In the genomic region with DNA sequence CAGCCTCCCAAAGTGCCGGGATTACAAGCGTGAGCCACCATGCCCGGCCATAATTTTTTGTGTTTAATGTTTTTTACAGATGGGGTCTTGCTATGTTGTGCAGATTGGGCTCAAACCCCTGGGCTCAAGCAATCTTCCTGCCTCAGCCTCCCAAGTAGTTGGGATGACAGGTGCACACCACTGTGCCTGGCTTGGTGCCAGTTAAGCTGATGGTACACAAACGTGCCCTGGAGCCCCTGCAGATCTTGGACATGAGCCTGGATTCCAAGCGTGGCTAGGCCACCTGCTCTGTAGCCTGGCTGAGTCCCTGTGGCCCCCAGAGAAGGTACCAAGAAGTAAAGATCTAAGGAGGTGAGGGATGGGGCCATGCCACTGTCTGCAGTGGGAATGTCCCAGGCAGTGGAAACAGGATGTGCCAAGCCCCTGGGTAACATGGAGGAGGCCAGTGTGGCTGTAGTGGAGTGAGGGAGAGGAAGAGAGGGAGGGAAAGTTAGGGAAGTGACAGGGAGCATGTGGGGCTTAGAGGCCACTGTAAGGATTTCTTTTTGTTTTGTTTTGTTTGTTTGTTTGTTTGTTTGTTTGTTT, we compare ENCODE assay signal across 23 cellular contexts. TPM values are rescaled to one million over a fixed set of nuclear protein-coding genes. Genes with fewer than 3 reads are reported as not detected.
DNase-seq lines count a peak whose midpoint lies in the region; ATAC-seq lines count a peak whose summit lies in the region.
"Had no signal": no experiment of that assay in that cellular context is flagged by ENCODE, and none has a peak within 500 bp of the region (broad histone marks: within the 10 kb centered on the region; RNA-seq: fewer than 3 reads in every experiment).

No MANE protein-coding gene starts in this region.

- intact Hi-C loops in left ventricle myocardium superior (cut with micrococcal nuclease) = no loop called here

- peak; percentile 72 for DNase-seq in COLO668 (lab: John Stamatoyannopoulos, UW; ENCODE audit: unreplicated experiment)
- peak; percentile 39 for DNase-seq in DMS79 treated with DMSO at 0.1 percent for 48 hours (lab: John Stamatoyannopoulos, UW)
- peak; percentile 83 for DNase-seq in NCI-H2029 treated with DMSO at 0.1 percent for 48 hours (lab: John Stamatoyannopoulos, UW)
- DNase-seq in RPMI8226 = peak; percentile 53
- no peak for DNase-seq in left ventricle myocardium superior
- no peak for DNase-seq in NOMO-1 treated with DMSO at 0.1 percent for 48 hours (lab: John Stamatoyannopoulos, UW; ENCODE audit: unreplicated experiment)
- no peak for DNase-seq in SK-N-DZ (ENCODE audit: low spot score)
- DNase-seq in activated T-cell treated with anti-CD3 and anti-CD28 coated beads, Interleukin-2, amount 50 U/mL, for 1 hour = no peak
- DNase-seq: activated CD8-positive, alpha-beta memory T cell treated with anti-CD3 and anti-CD28 coated beads for 24 hours; activated naive CD4-positive, alpha-beta T cell treated with anti-CD3 and anti-CD28 coated beads, Interleukin-2, amount 10 ng/mL, durations not matched to agents 7 days and 5 days; activated T-cell treated with anti-CD3 and anti-CD28 coated beads, Interleukin-2, amount 50 U/mL, for 72 hours; anterior cingulate cortex; kidney glomerular epithelial cell; mammary epithelial cell; small intestine; stimulated activated CD4-positive, alpha-beta T cell treated with anti-CD3 and anti-CD28 coated beads, Interleukin-2, amount 100 ng/mL, for 24 hours; SW 1271 had no signal

- no peak for ATAC-seq in left ventricle myocardium superior
- ATAC-seq: activated CD4-positive, CD25-positive, alpha-beta regulatory T cell treated with anti-CD3 and anti-CD28 coated beads, Interleukin-2, amount 50 U/mL, for 24 hours; activated T-cell treated with anti-CD3 and anti-CD28 coated beads, Interleukin-2, amount 50 U/mL, for 72 hours had no signal

RNA-seq across cellular contexts. Expression of a gene that starts 7.0 kb away (rescaled TPM):
- not detected for total RNA-seq in left ventricle myocardium superior
- polyA plus RNA-seq in SK-N-DZ (2014; cell fraction: cytosol; rRNA removed) = not detected in 2 replicates
- not detected in 2 replicates for polyA plus RNA-seq in SK-N-DZ (2014; cell fraction: nucleus; rRNA removed)
- total RNA-seq: activated T-cell treated with anti-CD3 and anti-CD28 coated beads, Interleukin-2, amount 50 U/mL, for 72 hours; cardiac septum; mammary epithelial cell; NCI-H460; thoracic aorta had no signal
- polyA plus RNA-seq: AG04450, CD14-positive monocyte, mammary epithelial cell had no signal

RNA-seq across cellular contexts. Expression of a gene that starts 30.2 kb away (rescaled TPM):
- total RNA-seq in left ventricle myocardium superior = 4.2 TPM
- polyA plus RNA-seq in SK-N-DZ (2014; cell fraction: cytosol; rRNA removed) = 8.0 and 18.4 TPM in 2 replicates
- 68.8 and 86.8 TPM in 2 replicates for polyA plus RNA-seq in SK-N-DZ (2014; cell fraction: nucleus; rRNA removed)
- polyA plus RNA-seq: CD14-positive monocyte had no signal

RNA-seq across cellular contexts. Expression of a gene that starts 46.7 kb away (rescaled TPM):
- total RNA-seq in left ventricle myocardium superior = not detected
- polyA plus RNA-seq in SK-N-DZ (2014; cell fraction: cytosol; rRNA removed) = not detected in 2 replicates
- polyA plus RNA-seq in SK-N-DZ (2014; cell fraction: nucleus; rRNA removed) = 0.16 TPM in 1 of 2 replicates, not detected in the other
- total RNA-seq: cardiac septum, mammary epithelial cell, NCI-H460, thoracic aorta had no signal
- polyA plus RNA-seq: AG04450, CD14-positive monocyte, mammary epithelial cell had no signal

RNA-seq across cellular contexts. Expression of a gene that starts 47.6 kb away (rescaled TPM):
- 5.2 TPM for total RNA-seq in left ventricle myocardium superior
- 1.2 and 3.7 TPM in 2 replicates for polyA plus RNA-seq in SK-N-DZ (2014; cell fraction: cytosol; rRNA removed)
- polyA plus RNA-seq in SK-N-DZ (2014; cell fraction: nucleus; rRNA removed) = 4.4 and 11.4 TPM in 2 replicates

RNA-seq across cellular contexts. Expression of a gene that starts 48.8 kb away (rescaled TPM):
- total RNA-seq in left ventricle myocardium superior = 676 TPM
- not detected in 2 replicates for polyA plus RNA-seq in SK-N-DZ (2014; cell fraction: cytosol; rRNA removed)
- polyA plus RNA-seq in SK-N-DZ (2014; cell fraction: nucleus; rRNA removed) = 0.41 TPM in 1 of 2 replicates, not detected in the other
- total RNA-seq: mammary epithelial cell had no signal
- polyA plus RNA-seq: CD14-positive monocyte, mammary epithelial cell had no signal

Comparison
In these comparisons a context has a peak if more than half of its experiments do, and no peak if none do; other contexts are left out.
1. DNase-seq: peak in COLO668 (single experiment), DMS79 treated with DMSO at 0.1 percent for 48 hours (single experiment), NCI-H2029 treated with DMSO at 0.1 percent for 48 hours (single experiment) and RPMI8226 (single experiment); none in left ventricle myocardium superior (single experiment), NOMO-1 treated with DMSO at 0.1 percent for 48 hours (single experiment), SK-N-DZ (single experiment) and activated T-cell treated with anti-CD3 and anti-CD28 coated beads, Interleukin-2, amount 50 U/mL, for 1 hour (single experiment).